ENCODE assay signal across 18 cellular contexts in the genomic region with DNA sequence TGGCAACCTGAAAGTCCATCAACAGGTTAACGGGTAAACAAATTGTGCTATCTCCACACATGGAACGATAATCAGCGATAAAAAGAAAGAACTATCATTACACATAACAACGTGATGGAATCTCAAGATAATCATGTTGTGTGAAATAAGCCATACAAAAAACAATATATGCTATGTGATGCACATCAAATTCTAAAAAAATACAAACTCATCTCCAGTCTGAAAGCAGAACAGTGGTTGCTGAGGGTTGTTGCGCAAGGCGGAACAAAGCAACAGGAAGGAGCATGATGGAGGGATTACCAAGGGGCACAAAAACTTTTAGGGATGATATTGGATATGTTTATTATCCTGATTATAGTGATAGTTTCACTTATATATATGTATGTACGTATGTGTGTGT.
DNase-seq lines count a peak whose midpoint lies in the region; ATAC-seq and TF ChIP-seq lines count a peak whose summit lies in the region.
"Had no signal": no experiment of that assay in that cellular context is flagged by ENCODE, and none has a peak within 500 bp of the region (broad histone marks: within the 10 kb centered on the region; RNA-seq: fewer than 3 reads in every experiment).

No MANE protein-coding gene starts in this region.

- H3K4me1 ChIP-seq in BLaER1 treated with 17β-estradiol and CSF1 and Interleukin-3, amounts not matched to agents 10 nM and 100 nM: peaks cover 23 to 35% (median 32%) of the 10 kb centered on the region in 10 experiments
- H3K4me1 ChIP-seq in HEK293 (ENCODE audit: control insufficient read depth, insufficient read depth, low read length) (no peaks in the 10 kb centered on the region), lower lobe of right lung (no peaks in the 10 kb centered on the region)
- H3K4me1 ChIP-seq: SJCRH30 had no signal

- no peak overlapping the region for H3K9ac ChIP-seq in BLaER1 treated with 17β-estradiol and CSF1 and Interleukin-3, amounts not matched to agents 10 nM and 100 nM

- ATAC-seq in lower lobe of right lung (no peak), GM21737 (IDR thresholded peaks at IDR 0.05; ENCODE audit: unreplicated experiment) (no peak), GM18858 (IDR thresholded peaks at IDR 0.05; ENCODE audit: unreplicated experiment) (no peak)
- ATAC-seq: CD8-positive, alpha-beta T cell had no signal

- no peak for TF ChIP-seq CTCF in HEK293 (tag by site-specific recombination; IDR thresholded peaks at IDR 0.05)
- no peak for TF ChIP-seq CTCF in lower lobe of right lung (IDR thresholded peaks at IDR 0.05)

- H3K27ac ChIP-seq in BLaER1 treated with 17β-estradiol and CSF1 and Interleukin-3, amounts not matched to agents 10 nM and 100 nM: peak overlapping the region in 3 of 11 experiments; percentile 5 to 28 (median 23); a peak in 3 of 22 replicates
- H3K27ac ChIP-seq in HEK293 (ENCODE audit: extremely low read depth, low read depth, low read length) (no peak overlapping the region), lower lobe of right lung (no peak overlapping the region)
- H3K27ac ChIP-seq: PC-9, RWPE1, SJCRH30 had no signal

- intact Hi-C loops in lower lobe of right lung (cut with DNase I): no loop called here

- peaks cover 13 to 74% (median 57%) of the 10 kb centered on the region in 11 experiments; a peak in 21 of 22 replicates for H3K36me3 ChIP-seq in BLaER1 treated with 17β-estradiol and CSF1 and Interleukin-3, amounts not matched to agents 10 nM and 100 nM
- H3K36me3 ChIP-seq in HEK293 (ENCODE audit: control insufficient read depth in 2 of 2, insufficient read depth in 1 of 2, low read length in 2 of 2): no peaks in the 10 kb centered on the region
- H3K36me3 ChIP-seq in lower lobe of right lung: no peaks in the 10 kb centered on the region

- DNase-seq in NOMO-1 treated with DMSO at 0.1 percent for 48 hours (lab: John Stamatoyannopoulos, UW; ENCODE audit: unreplicated experiment): peak; percentile 38
- DNase-seq in lower lobe of right lung: peak; percentile 41
- DNase-seq in activated CD4-positive, alpha-beta T cell treated with anti-CD3 and anti-CD28 coated beads for 48 hours: no peak
- DNase-seq: Calu3; CD8-positive, alpha-beta T cell; EL; HFFc6; NCI-H1105 treated with DMSO at 0.1 percent for 48 hours; NCI-H1694 treated with DMSO at 0.1 percent for 48 hours; NCI-H510A; NCI-H774; PC-9; SJCRH30 had no signal

- POLR2A ChIA-PET in HEK293 (lab: Yijun Ruan, JAX): no interaction called here

- CTCF ChIA-PET in HEK293 (lab: Yijun Ruan, JAX): no interaction called here

- peaks cover 0 to 19% (median 9%) of the 10 kb centered on the region in 11 experiments; a peak in 11 of 22 replicates for H3K9me3 ChIP-seq in BLaER1 treated with 17β-estradiol and CSF1 and Interleukin-3, amounts not matched to agents 10 nM and 100 nM (replicated peaks in 1 of 11)
- no peaks in the 10 kb centered on the region for H3K9me3 ChIP-seq in HEK293 (ENCODE audit: control insufficient read depth, insufficient read depth, low read depth, low read length)
- no peaks in the 10 kb centered on the region for H3K9me3 ChIP-seq in lower lobe of right lung
- H3K9me3 ChIP-seq: SJCRH30 had no signal

- peak overlapping the region in 7 of 11 experiments; percentile 22 to 53 (median 43); a peak in 9 of 22 replicates for H3K4me2 ChIP-seq in BLaER1 treated with 17β-estradiol and CSF1 and Interleukin-3, amounts not matched to agents 10 nM and 100 nM
- H3K4me2 ChIP-seq: PC-9 had no signal

- H3K27me3 ChIP-seq in BLaER1 treated with 17β-estradiol and CSF1 and Interleukin-3, amounts not matched to agents 10 nM and 100 nM: no peaks in the 10 kb centered on the region
- H3K27me3 ChIP-seq in lower lobe of right lung (ENCODE audit: low read depth): no peaks in the 10 kb centered on the region
- H3K27me3 ChIP-seq: SJCRH30 had no signal

- H3K4me3 ChIP-seq in BLaER1 treated with 17β-estradiol and CSF1 and Interleukin-3, amounts not matched to agents 10 nM and 100 nM: no peak overlapping the region
- H3K4me3 ChIP-seq in HEK293 (ENCODE audit: low read depth, low read length): no peak overlapping the region
- H3K4me3 ChIP-seq in lower lobe of right lung: no peak overlapping the region
- H3K4me3 ChIP-seq: PC-9, SJCRH30 had no signal

- H4K20me1 ChIP-seq in BLaER1 treated with 17β-estradiol and CSF1 and Interleukin-3, amounts not matched to agents 10 nM and 100 nM: no peaks in the 10 kb centered on the region

TF ChIP-seq in HEK293, 187 proteins besides CTCF, POLR2A, EP300 and RAD21:
- TF ChIP-seq ZNF398 (tag by site-specific recombination; IDR thresholded peaks at IDR 0.05) (no peak), SCRT2 (tag by site-specific recombination; IDR thresholded peaks at IDR 0.05) (peak; percentile 55)
